ENCODE assay signal across 11 cellular contexts in genomic region chr15:43212951-43213350, GRCh38. TPM values are rescaled to one million over a fixed set of nuclear protein-coding genes. Genes with fewer than 3 reads are reported as not detected.
"Had no signal": no experiment of that assay in that cellular context is flagged by ENCODE, and none has a peak within 500 bp of the region (broad histone marks: within the 10 kb centered on the region; RNA-seq: fewer than 3 reads in every experiment).

No MANE protein-coding gene starts in this region.

- H3K27ac ChIP-seq: GM23248 had no signal

- H3K9me3 ChIP-seq: HAP-1 had no signal

- H3K4me3 ChIP-seq: GM23248, GM23338, HAP-1 had no signal

- H3K4me2 ChIP-seq: GM23338 had no signal

- H3K9me3 Mint-ChIP-seq: GM23338, H9, HFFc6 had no signal

- H3K4me3 Mint-ChIP-seq: GM23338, H9, HFFc6 had no signal

- H3K36me3 ChIP-seq: HAP-1 had no signal

- ATAC-seq: GM23338, HCT116 had no signal

- DNase-seq: GM23248, GOT3, H9, HCEC 1CT, HFFc6 had no signal

- H3K4me1 ChIP-seq: HAP-1 had no signal

- H3K27ac Mint-ChIP-seq: GM23338, HFFc6 had no signal

- H2AFZ ChIP-seq: GM23248 had no signal

RNA-seq across cellular contexts. Expression of gene EPB42, which starts 7.9 kb away (rescaled TPM):
- total RNA-seq: GM23248, GM23338, H1, H4, H7, H9, HFFc6 had no signal

RNA-seq across cellular contexts. Expression of gene TGM5, which starts 53.8 kb away (rescaled TPM):
- total RNA-seq: GM23248, GM23338, H1, H4, H7, H9, HFFc6 had no signal
